ENCODE assay signal across 1 cellular context in genomic region chr1:10186453-10187319, GRCh38.
TF ChIP-seq lines count a peak whose summit lies in the region.

No MANE protein-coding gene starts in this region.

TF ChIP-seq in HepG2, 621 proteins besides CTCF, POLR2A, EP300 and RAD21:
- TF ChIP-seq MNT (IDR thresholded peaks at IDR 0.05) (peak; percentile 82), ZNF670 (CRISPR knock-in tag; IDR thresholded peaks at IDR 0.05; ENCODE audit: borderline replicate concordance) (no peak)
